8 cellular contexts compared by ENCODE assay signal in the genomic region with DNA sequence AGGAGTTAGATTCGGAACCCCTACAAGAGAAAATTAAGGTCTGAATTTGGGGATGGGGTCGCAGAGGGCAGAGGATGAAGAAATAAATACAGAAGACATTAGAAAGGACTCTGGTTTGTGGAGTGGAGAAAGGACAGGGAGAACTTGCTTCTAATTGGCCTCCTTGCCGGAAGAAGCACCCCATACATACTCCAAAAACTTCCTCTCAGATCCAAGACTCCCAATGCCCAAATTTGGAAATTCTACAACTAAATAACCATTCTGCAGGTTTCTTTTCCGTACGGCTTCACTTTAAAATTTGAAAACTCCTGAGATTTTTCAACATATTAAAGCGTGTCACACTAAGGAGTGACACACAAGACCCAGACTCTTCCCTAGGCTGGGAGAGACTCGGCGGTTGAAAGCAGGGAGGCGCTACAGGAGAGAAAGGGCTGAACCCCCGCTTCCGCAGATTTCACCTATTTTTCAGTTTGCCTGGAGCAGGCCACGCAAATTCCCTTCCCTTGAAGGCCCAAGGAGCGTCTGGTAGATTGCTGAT. TPM values are rescaled to one million over a fixed set of nuclear protein-coding genes. Genes with fewer than 3 reads are reported as not detected.
DNase-seq lines count a peak whose midpoint lies in the region; ATAC-seq and TF ChIP-seq lines count a peak whose summit lies in the region.

No MANE protein-coding gene starts in this region.

- no peak for TF ChIP-seq CTCF in colonic mucosa (IDR thresholded peaks at IDR 0.05)

- intact Hi-C loops in colonic mucosa (cut with DNase I), result loop anchor here (2.0 to 10.0 kb wide), 2 partner anchors 37 to 193 kb away; a partner anchor contains a TSS

- no peaks in the 10 kb centered on the region for H3K4me1 ChIP-seq in NT2/D1 (ENCODE audit: insufficient read depth, insufficient read length)
- peaks cover 6% of the 10 kb centered on the region for H3K4me1 ChIP-seq in colonic mucosa

- peak overlapping the region; percentile 88 for H3K27ac ChIP-seq in colonic mucosa

- H3K36me3 ChIP-seq in NT2/D1 (ENCODE audit: insufficient read depth, insufficient read length, low read length), result peaks cover 55% of the 10 kb centered on the region
- no peaks in the 10 kb centered on the region for H3K36me3 ChIP-seq in colonic mucosa

- peak; percentile 1 to 3 for ATAC-seq in activated CD4-positive, CD25-positive, alpha-beta regulatory T cell treated with anti-CD3 and anti-CD28 coated beads, Interleukin-2, amount 50 U/mL, for 24 hours

- no peak for DNase-seq in activated CD4-positive, CD25-positive, alpha-beta regulatory T cell (lab: John Stamatoyannopoulos, UW)
- DNase-seq in NT2/D1 (ENCODE audit: low read depth, low spot score) (no peak), colonic mucosa (no peak), midbrain (lab: John Stamatoyannopoulos, UW) (peak; percentile 58), HK-2 (ENCODE audit: unreplicated experiment) (no peak), SW480 (ENCODE audit: low spot score) (no peak), NCI-H774 (lab: John Stamatoyannopoulos, UW) (no peak)

- H3K27me3 ChIP-seq in NT2/D1 (ENCODE audit: insufficient read depth, insufficient read length) (no peaks in the 10 kb centered on the region), colonic mucosa (no peaks in the 10 kb centered on the region)

- H3K4me3 ChIP-seq in NT2/D1 (ENCODE audit: insufficient read length, low read depth) (peak overlapping the region; percentile 90), colonic mucosa (peak overlapping the region; percentile 83)

- H3K9me3 ChIP-seq in NT2/D1 (ENCODE audit: insufficient read depth, low read length) (no peaks in the 10 kb centered on the region), colonic mucosa (no peaks in the 10 kb centered on the region)

- H3K9ac ChIP-seq in NT2/D1 (ENCODE audit: insufficient read length, low read depth) (peak overlapping the region; percentile 100), colonic mucosa (ENCODE audit: low read depth in 2 of 2, low read length in 2 of 2) (peak overlapping the region; percentile 58 to 98)

RNA-seq across cellular contexts. Expression of a gene that starts 0.5 kb away (rescaled TPM):
- total RNA-seq in colonic mucosa, result 1 to 10 TPM; 8.1 to 8.9 TPM

RNA-seq across cellular contexts. Expression of a gene that starts 0.9 kb away (rescaled TPM):
- 100 to 1,000 TPM; 756 to 773 TPM for total RNA-seq in colonic mucosa

RNA-seq across cellular contexts. Expression of a gene that starts 37.4 kb away (rescaled TPM):
- 10 to 100 TPM; 39.1 to 49.9 TPM for total RNA-seq in colonic mucosa
